ENCODE assay signal across 18 cellular contexts in the genomic region with DNA sequence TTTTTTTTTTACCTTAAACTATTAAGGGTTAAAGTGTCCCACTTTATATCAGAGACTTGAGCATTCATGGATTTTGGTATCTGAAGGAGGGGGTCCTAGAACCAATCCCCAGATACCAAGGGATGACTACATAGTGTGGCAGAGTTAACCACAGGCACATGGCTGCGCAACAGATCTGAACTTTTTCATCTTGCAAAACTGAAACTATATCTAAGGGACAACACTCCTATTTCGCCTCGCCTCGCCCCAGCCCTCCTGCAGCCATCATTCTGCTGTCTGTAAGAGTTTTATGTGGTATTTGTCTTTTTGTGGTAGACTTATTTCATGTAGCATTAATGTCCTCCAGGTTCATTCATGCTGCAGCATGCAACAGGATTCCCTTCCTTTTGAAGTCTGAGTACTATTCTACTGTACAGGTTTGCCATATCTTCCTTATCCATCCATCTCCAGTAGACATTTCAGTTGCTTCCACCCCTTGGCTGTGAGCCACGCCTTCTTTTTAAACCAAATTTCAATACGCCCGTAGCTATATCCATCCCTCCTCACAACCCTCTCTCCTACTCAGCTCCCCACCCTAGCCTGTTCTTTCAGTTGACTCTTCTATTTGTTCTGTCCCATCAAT. TPM values are rescaled to one million over a fixed set of nuclear protein-coding genes. Genes with fewer than 3 reads are reported as not detected.
DNase-seq lines count a peak whose midpoint lies in the region; ATAC-seq and TF ChIP-seq lines count a peak whose summit lies in the region.
"Had no signal": no experiment of that assay in that cellular context is flagged by ENCODE, and none has a peak within 500 bp of the region (broad histone marks: within the 10 kb centered on the region; RNA-seq: fewer than 3 reads in every experiment).

No MANE protein-coding gene starts in this region.

- intact Hi-C loops in CD4-positive, alpha-beta memory T cell (cut with micrococcal nuclease): no loop called here
- intact Hi-C loops in activated CD4-positive, alpha-beta memory T cell treated with anti-CD3 and anti-CD28 coated beads for 36 hours (cut with micrococcal nuclease): no loop called here

- POLR2A ChIA-PET in CD4-positive, alpha-beta memory T cell (lab: Charles Lee; ENCODE audit: partially characterized antibody): no interaction called here
- POLR2A ChIA-PET in activated CD4-positive, alpha-beta memory T cell treated with anti-CD3 and anti-CD28 coated beads for 36 hours (lab: Charles Lee): no interaction called here

- peak overlapping the region in 6 of 7 donors; percentile 1 to 87 (median 60) for H3K27ac Mint-ChIP-seq in CD4-positive, alpha-beta memory T cell
- no peak overlapping the region for H3K27ac Mint-ChIP-seq in activated CD4-positive, alpha-beta memory T cell treated with anti-CD3 and anti-CD28 coated beads for 36 hours
- H3K27ac Mint-ChIP-seq: endodermal cell had no signal

- peaks cover 12% of the 10 kb centered on the region for H3K4me1 ChIP-seq in CD4-positive, alpha-beta memory T cell (ENCODE audit: insufficient read depth, low read length)
- H3K4me1 ChIP-seq in foreskin keratinocyte: peaks cover 4% of the 10 kb centered on the region

- no peak overlapping the region for H3K4me3 ChIP-seq in CD4-positive, alpha-beta memory T cell (ENCODE audit: low read length in 2 of 2)

- peak in 2 of 5 donors; percentile 4 to 28 for DNase-seq in CD4-positive, alpha-beta memory T cell
- peak; percentile 27 for DNase-seq in activated CD4-positive, alpha-beta memory T cell treated with anti-CD3 and anti-CD28 coated beads for 36 hours
- peak in 1 of 2 donors; percentile 40 for DNase-seq in foreskin keratinocyte
- no peak for DNase-seq in stimulated activated CD4-positive, alpha-beta T cell treated with anti-CD3 and anti-CD28 coated beads, Interleukin-1b, Interleukin-23, amount 100 ng/mL, for 48 hours
- no peak for DNase-seq in NCI-H69 (lab: John Stamatoyannopoulos, UW)
- DNase-seq in DMS79 treated with DMSO at 0.1 percent for 48 hours (lab: John Stamatoyannopoulos, UW): no peak
- no peak for DNase-seq in NCI-H524 (lab: John Stamatoyannopoulos, UW)
- DNase-seq: AML-193; amygdala; cerebellar nuclear complex; DMS153; endodermal cell; foreskin fibroblast; MM.1S; NCI-H2107; NCI-H748 treated with DMSO at 0.1 percent for 48 hours; stimulated activated CD4-positive, alpha-beta T cell treated with anti-CD3 and anti-CD28 coated beads, Interleukin-4, amount 100 ng/mL, for 4 hours had no signal

- TF ChIP-seq CTCF in 22Rv1 (IDR thresholded peaks at IDR 0.05) (no peak), foreskin keratinocyte (conservative IDR thresholded peaks at IDR 0.05) (no peak)

- peak; percentile 47 for ATAC-seq in foreskin keratinocyte

- H3K4me3 Mint-ChIP-seq in CD4-positive, alpha-beta memory T cell: peak overlapping the region in 7 of 8 donors; percentile 9 to 74 (median 49)
- H3K4me3 Mint-ChIP-seq in activated CD4-positive, alpha-beta memory T cell treated with anti-CD3 and anti-CD28 coated beads for 36 hours: no peak overlapping the region
- H3K4me3 Mint-ChIP-seq: endodermal cell had no signal

- CTCF ChIA-PET in CD4-positive, alpha-beta memory T cell (lab: Charles Lee; ENCODE audit: partially characterized antibody): no interaction called here
- CTCF ChIA-PET in activated CD4-positive, alpha-beta memory T cell treated with anti-CD3 and anti-CD28 coated beads for 36 hours (lab: Charles Lee): no interaction called here

- peaks cover 29 to 43% of the 10 kb centered on the region in 2 donors for H3K36me3 Mint-ChIP-seq in CD4-positive, alpha-beta memory T cell
- peaks cover 6% of the 10 kb centered on the region for H3K36me3 Mint-ChIP-seq in activated CD4-positive, alpha-beta memory T cell treated with anti-CD3 and anti-CD28 coated beads for 36 hours

- peak overlapping the region; percentile 85 for H3K27ac ChIP-seq in 22Rv1
- no peak overlapping the region for H3K27ac ChIP-seq in CD4-positive, alpha-beta memory T cell (ENCODE audit: low read depth, low read length)
- no peak overlapping the region for H3K27ac ChIP-seq in foreskin keratinocyte

- H3K9me3 ChIP-seq in CD4-positive, alpha-beta memory T cell (ENCODE audit: control insufficient read depth in 1 of 2, low read length in 2 of 2): no peaks in the 10 kb centered on the region

- no peaks in the 10 kb centered on the region for H3K9me3 Mint-ChIP-seq in CD4-positive, alpha-beta memory T cell
- H3K9me3 Mint-ChIP-seq in activated CD4-positive, alpha-beta memory T cell treated with anti-CD3 and anti-CD28 coated beads for 36 hours: no peaks in the 10 kb centered on the region
- H3K9me3 Mint-ChIP-seq: endodermal cell had no signal

- peaks cover 21% of the 10 kb centered on the region for H3K36me3 ChIP-seq in CD4-positive, alpha-beta memory T cell (ENCODE audit: insufficient read depth, low read length)

- no peaks in the 10 kb centered on the region for H3K27me3 ChIP-seq in CD4-positive, alpha-beta memory T cell (ENCODE audit: insufficient read depth, low read length)
- no peaks in the 10 kb centered on the region for H3K27me3 ChIP-seq in foreskin keratinocyte

- no peaks in the 10 kb centered on the region for H3K27me3 Mint-ChIP-seq in CD4-positive, alpha-beta memory T cell
- no peaks in the 10 kb centered on the region for H3K27me3 Mint-ChIP-seq in activated CD4-positive, alpha-beta memory T cell treated with anti-CD3 and anti-CD28 coated beads for 36 hours

- peaks cover 14 to 29% (median 17%) of the 10 kb centered on the region in 4 donors for H3K4me1 Mint-ChIP-seq in CD4-positive, alpha-beta memory T cell
- H3K4me1 Mint-ChIP-seq in activated CD4-positive, alpha-beta memory T cell treated with anti-CD3 and anti-CD28 coated beads for 36 hours (ENCODE audit: low read depth): peaks cover 16% of the 10 kb centered on the region

RNA-seq across cellular contexts. Expression of a gene that starts 53.2 kb away (rescaled TPM):
- 10 to 100 TPM; 59.8 to 67.6 TPM for total RNA-seq in CD4-positive, alpha-beta memory T cell
- 10 to 100 TPM; 45.7 to 61.0 TPM for polyA plus RNA-seq in CD4-positive, alpha-beta memory T cell
- total RNA-seq in activated CD4-positive, alpha-beta memory T cell treated with anti-CD3 and anti-CD28 coated beads for 36 hours: 10 to 100 TPM; 42.0 to 45.4 TPM
- 68.3 and 69.7 TPM in 2 replicates for total RNA-seq in foreskin keratinocyte
- 32.1 and 35.2 TPM in 2 replicates for polyA plus RNA-seq in foreskin keratinocyte
